8 cellular contexts compared by ENCODE assay signal in the genomic region with DNA sequence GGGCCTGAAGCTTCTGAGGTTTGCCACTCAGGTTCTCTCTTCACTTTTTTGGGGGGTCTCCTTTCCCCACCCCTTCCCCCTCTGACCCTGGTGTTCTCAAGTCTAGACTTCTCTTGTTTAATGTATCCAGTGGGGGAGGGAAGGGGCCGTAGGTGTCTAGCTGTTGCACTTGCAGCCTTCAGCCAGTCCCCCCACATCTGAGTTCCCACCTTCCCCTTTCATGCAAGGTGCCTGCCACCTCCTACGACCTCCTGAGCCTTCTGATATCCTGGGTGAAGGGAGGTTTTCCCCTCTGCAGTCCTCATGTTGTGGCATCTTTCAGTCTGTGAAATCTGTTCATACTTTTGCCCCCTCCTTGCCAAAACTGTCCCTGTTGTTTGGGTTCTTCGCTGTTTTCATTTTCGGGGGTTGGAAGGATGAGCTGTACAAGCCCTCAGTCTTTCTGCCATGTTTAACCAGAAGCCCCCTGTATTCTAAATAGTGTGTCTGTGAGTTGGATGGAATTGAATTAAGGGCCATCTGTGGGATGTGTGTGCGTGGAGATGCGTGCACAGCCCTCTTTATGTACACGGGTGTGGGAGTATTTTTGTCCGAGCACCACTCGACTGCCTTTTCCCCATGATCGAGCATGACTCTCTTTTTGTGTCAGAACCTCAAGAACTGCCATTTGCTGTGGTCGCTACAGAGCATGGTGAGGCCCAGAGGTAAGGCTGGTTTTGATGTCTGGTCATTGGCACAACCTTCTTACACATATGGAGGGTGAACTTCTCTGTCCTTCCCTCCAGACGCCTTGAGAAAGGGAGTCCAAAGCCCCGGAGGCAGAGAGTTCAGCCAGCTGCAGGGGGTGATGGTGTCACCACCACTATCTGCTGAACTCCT. TPM values are rescaled to one million over a fixed set of nuclear protein-coding genes. Genes with fewer than 3 reads are reported as not detected.
DNase-seq lines count a peak whose midpoint lies in the region; ATAC-seq and TF ChIP-seq lines count a peak whose summit lies in the region.

No MANE protein-coding gene starts in this region.

- DNase-seq in CD8-positive, alpha-beta memory T cell = no peak
- DNase-seq in ovary = peak in 1 of 5 donors; percentile 13
- no peak for DNase-seq in cerebellar nuclear complex (lab: John Stamatoyannopoulos, UW)
- no peak for DNase-seq in effector CD4-positive, alpha-beta T cell
- DNase-seq in NCI-H2227 (lab: John Stamatoyannopoulos, UW; ENCODE audit: unreplicated experiment) = no peak

- CTCF ChIA-PET in CD8-positive, alpha-beta memory T cell (lab: Charles Lee) = interaction anchor here (1.0 to 2.0 kb wide), 5 partner anchors 10 to 45 kb away, joined by 3 to 7 read pairs (median 4); no protein-coding TSS in a partner anchor

- intact Hi-C loops in ovary (cut with DNase I) = no loop called here

- no peaks in the 10 kb centered on the region for H3K27me3 Mint-ChIP-seq in CD8-positive, alpha-beta memory T cell

- H3K4me1 ChIP-seq in CD8-positive, alpha-beta memory T cell (ENCODE audit: insufficient read depth, low read length) = peaks cover 82% of the 10 kb centered on the region
- H3K4me1 ChIP-seq in ovary (ENCODE audit: insufficient read depth) = peaks cover 41% of the 10 kb centered on the region

- no peak for TF ChIP-seq EP300 in ovary (IDR thresholded peaks at IDR 0.05)

- H3K4me3 Mint-ChIP-seq in CD8-positive, alpha-beta memory T cell = peak overlapping the region; percentile 49 to 82 (median 76)

- peak overlapping the region; percentile 27 for H3K4me3 ChIP-seq in CD8-positive, alpha-beta memory T cell (ENCODE audit: low read length)
- no peak overlapping the region for H3K4me3 ChIP-seq in ovary

- H3K36me3 Mint-ChIP-seq in CD8-positive, alpha-beta memory T cell = peaks cover 0 to 50% (median 9%) of the 10 kb centered on the region in 3 donors

- ATAC-seq in HG03039 (IDR thresholded peaks at IDR 0.05; ENCODE audit: unreplicated experiment) = peak; percentile 45
- ATAC-seq in GM19035 (IDR thresholded peaks at IDR 0.05; ENCODE audit: unreplicated experiment) = no peak

- H3K27me3 ChIP-seq in CD8-positive, alpha-beta memory T cell (ENCODE audit: insufficient read depth, low read length, poor library complexity, severe bottlenecking) = no peaks in the 10 kb centered on the region
- H3K27me3 ChIP-seq in ovary = no peaks in the 10 kb centered on the region

- H3K27ac Mint-ChIP-seq in CD8-positive, alpha-beta memory T cell = peak overlapping the region; percentile 74 to 96 (median 88)

- TF ChIP-seq POLR2A in ovary (IDR thresholded peaks at IDR 0.05) = no peak

- H3K4me1 Mint-ChIP-seq in CD8-positive, alpha-beta memory T cell = peaks cover 79 to 96% (median 94%) of the 10 kb centered on the region in 3 donors

- no peaks in the 10 kb centered on the region for H3K9me3 Mint-ChIP-seq in CD8-positive, alpha-beta memory T cell

- H3K27ac ChIP-seq in CD8-positive, alpha-beta memory T cell (ENCODE audit: low read depth, low read length) = no peak overlapping the region
- peak overlapping the region; percentile 86 for H3K27ac ChIP-seq in cingulate gyrus (ENCODE audit: low read depth, low read length)
- peak overlapping the region; percentile 21 to 31 for H3K27ac ChIP-seq in ovary

- no peak for TF ChIP-seq CTCF in ovary (IDR thresholded peaks at IDR 0.05)

- 33 to 39% (median 34%) methylated on average over 13 of the region's 13 CpGs for WGBS in ovary, 3 donors

- POLR2A ChIA-PET in CD8-positive, alpha-beta memory T cell (lab: Charles Lee) = no interaction called here

- no peaks in the 10 kb centered on the region for H3K9me3 ChIP-seq in CD8-positive, alpha-beta memory T cell (ENCODE audit: low read length)
- H3K9me3 ChIP-seq in ovary = no peaks in the 10 kb centered on the region

- peaks cover 6% of the 10 kb centered on the region for H3K36me3 ChIP-seq in CD8-positive, alpha-beta memory T cell (ENCODE audit: insufficient read depth, low read length)
- H3K36me3 ChIP-seq in ovary = no peaks in the 10 kb centered on the region

RNA-seq across cellular contexts. Expression of a gene that starts 23.6 kb away (rescaled TPM):
- 100 to 1,000 TPM; 146 TPM for total RNA-seq in CD8-positive, alpha-beta memory T cell
- 42.1 TPM for polyA plus RNA-seq in CD8-positive, alpha-beta memory T cell
- total RNA-seq in ovary = 100 to 1,000 TPM in 6 of 7 donors, 10 to 100 TPM in 1; 97.6 to 319 (median 244) TPM
- 100 to 1,000 TPM in 1 of 2 donors, 10 to 100 TPM in 1; 86.7 to 182 TPM for polyA plus RNA-seq in ovary
